In genomic region chrX:27336466-27337091, GRCh38 we compare ENCODE assay signal across 8 cellular contexts.
DNase-seq lines count a peak whose midpoint lies in the region; ATAC-seq and TF ChIP-seq lines count a peak whose summit lies in the region.

No MANE protein-coding gene starts in this region.

- intact Hi-C loops in sciatic nerve (cut with DNase I): no loop called here

- DNase-seq in D341Med (ENCODE audit: low spot score) (peak; percentile 50), GM20000 (ENCODE audit: low spot score) (peak; percentile 3), NCI-H2081 (lab: John Stamatoyannopoulos, UW) (peak; percentile 50 to 76), fibroblast of the aortic adventitia (ENCODE audit: low read depth) (peak; percentile 0), sciatic nerve (ENCODE audit: low spot score) (peak; percentile 57), DMS79 treated with DMSO at 0.1 percent for 48 hours (lab: John Stamatoyannopoulos, UW) (no peak), mesenteric fat pad (ENCODE audit: low spot score) (no peak)
- peak; percentile 20 for DNase-seq in activated CD4-positive, alpha-beta memory T cell treated with anti-CD3 and anti-CD28 coated beads, Interleukin-2, amount 10 ng/mL, durations not matched to agents 7 days and 5 days

- TF ChIP-seq CTCF in GM20000 (IDR thresholded peaks at IDR 0.05; ENCODE audit: extremely low read depth, missing control alignments): peak; percentile 45
- peak; percentile 61 for TF ChIP-seq CTCF in fibroblast of the aortic adventitia (IDR thresholded peaks at IDR 0.05; ENCODE audit: insufficient read depth, low read length)

- H3K4me3 Mint-ChIP-seq in activated CD4-positive, alpha-beta memory T cell treated with anti-CD3 and anti-CD28 coated beads, Interleukin-2, amount 10 ng/mL, durations not matched to agents 7 days and 5 days: no peak overlapping the region

- no peaks in the 10 kb centered on the region for H3K27me3 Mint-ChIP-seq in activated CD4-positive, alpha-beta memory T cell treated with anti-CD3 and anti-CD28 coated beads, Interleukin-2, amount 10 ng/mL, durations not matched to agents 7 days and 5 days

- no peaks in the 10 kb centered on the region for H3K36me3 Mint-ChIP-seq in activated CD4-positive, alpha-beta memory T cell treated with anti-CD3 and anti-CD28 coated beads, Interleukin-2, amount 10 ng/mL, durations not matched to agents 7 days and 5 days (ENCODE audit: low read depth)

- CTCF ChIA-PET in activated CD4-positive, alpha-beta memory T cell treated with anti-CD3 and anti-CD28 coated beads, Interleukin-2, amount 10 ng/mL, durations not matched to agents 7 days and 5 days (lab: Charles Lee): interaction anchor here (0.6 kb wide), 1 partner anchor 33 kb away, joined by 3 read pairs; no protein-coding TSS in a partner anchor

- no peak for ATAC-seq in sciatic nerve

- POLR2A ChIA-PET in activated CD4-positive, alpha-beta memory T cell treated with anti-CD3 and anti-CD28 coated beads, Interleukin-2, amount 10 ng/mL, durations not matched to agents 7 days and 5 days (lab: Charles Lee): no interaction called here

- H3K4me1 Mint-ChIP-seq in activated CD4-positive, alpha-beta memory T cell treated with anti-CD3 and anti-CD28 coated beads, Interleukin-2, amount 10 ng/mL, durations not matched to agents 7 days and 5 days: no peaks in the 10 kb centered on the region

- H3K27ac Mint-ChIP-seq in activated CD4-positive, alpha-beta memory T cell treated with anti-CD3 and anti-CD28 coated beads, Interleukin-2, amount 10 ng/mL, durations not matched to agents 7 days and 5 days: no peak overlapping the region

- H3K9me3 Mint-ChIP-seq in activated CD4-positive, alpha-beta memory T cell treated with anti-CD3 and anti-CD28 coated beads, Interleukin-2, amount 10 ng/mL, durations not matched to agents 7 days and 5 days: no peaks in the 10 kb centered on the region

- H3K4me3 ChIP-seq in fibroblast of the aortic adventitia (ENCODE audit: low read depth, low read length): no peak overlapping the region

Comparison
In these comparisons a context has a peak if more than half of its experiments do, and no peak if none do; other contexts are left out.
1. DNase-seq: peak in D341Med (single experiment), GM20000 (single experiment), NCI-H2081 (2 of 2), activated CD4-positive, alpha-beta memory T cell treated with anti-CD3 and anti-CD28 coated beads, Interleukin-2, amount 10 ng/mL, durations not matched to agents 7 days and 5 days (single experiment), fibroblast of the aortic adventitia (single experiment) and sciatic nerve (single experiment); none in DMS79 treated with DMSO at 0.1 percent for 48 hours (single experiment) and mesenteric fat pad (single experiment).